Comparison of ENCODE assay signal across 8 cellular contexts in the genomic region with DNA sequence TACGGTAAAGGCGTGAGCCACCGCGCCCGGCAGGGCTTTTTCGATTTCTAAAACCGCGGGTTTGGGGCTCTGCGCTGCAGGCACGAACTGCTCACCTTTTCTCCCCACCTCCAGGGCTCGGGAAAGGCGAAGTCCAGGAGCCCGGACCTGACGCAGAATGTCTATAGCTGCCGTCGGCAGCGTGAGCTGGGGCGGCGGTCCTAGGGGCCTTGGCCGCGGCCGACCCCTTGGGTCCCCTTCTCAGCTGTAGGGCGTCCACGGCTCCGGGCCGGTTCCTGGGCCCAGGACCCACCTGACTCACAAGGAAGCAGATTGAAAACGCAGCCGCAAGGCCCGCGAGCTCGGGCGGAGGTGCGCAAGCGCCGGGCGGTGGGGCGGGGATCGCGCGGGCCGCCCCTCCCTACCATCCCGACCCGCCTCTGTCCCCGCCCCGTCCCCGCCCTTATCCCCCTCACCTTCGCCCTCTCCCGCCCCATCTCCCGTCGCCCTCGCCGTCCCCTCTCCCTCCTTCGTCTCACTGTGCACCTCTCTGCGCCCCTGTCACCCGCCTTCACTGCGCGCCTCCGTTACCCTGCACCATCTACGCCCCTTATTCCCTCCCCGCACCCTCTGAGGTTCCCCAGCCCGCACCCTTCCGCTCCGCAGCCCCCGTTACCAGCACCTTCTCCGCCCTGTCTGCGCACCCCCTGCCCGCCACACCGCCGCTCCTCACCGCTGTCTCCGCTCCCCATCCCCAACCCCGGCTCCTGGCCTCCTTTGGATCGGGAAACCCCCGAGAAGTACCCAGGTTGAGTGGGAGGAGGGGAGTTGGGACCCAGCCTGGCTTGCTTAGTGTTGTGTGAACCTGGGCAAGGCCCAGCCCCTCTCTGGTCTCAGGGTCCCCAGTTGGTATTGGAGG. TPM values are rescaled to one million over a fixed set of nuclear protein-coding genes. Genes with fewer than 3 reads are reported as not detected.
A peak's percentile ranks its signal among the peaks of the same experiment; 100 is the strongest.
DNase-seq lines count a peak whose midpoint lies in the region; TF ChIP-seq lines count a peak whose summit lies in the region.

A gene with protein sequence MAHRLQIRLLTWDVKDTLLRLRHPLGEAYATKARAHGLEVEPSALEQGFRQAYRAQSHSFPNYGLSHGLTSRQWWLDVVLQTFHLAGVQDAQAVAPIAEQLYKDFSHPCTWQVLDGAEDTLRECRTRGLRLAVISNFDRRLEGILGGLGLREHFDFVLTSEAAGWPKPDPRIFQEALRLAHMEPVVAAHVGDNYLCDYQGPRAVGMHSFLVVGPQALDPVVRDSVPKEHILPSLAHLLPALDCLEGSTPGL (minus strand): TSS at position 353 of the 898 bp plus-strand sequence. CDS start 2,632 bp downstream, outside the sequence.

- peaks cover 10% of the 10 kb centered on the region for H3K4me1 Mint-ChIP-seq in activated naive CD4-positive, alpha-beta T cell treated with anti-CD3 and anti-CD28 coated beads, Interleukin-2, amount 50 U/mL, for 24 hours

- H4K20me1 ChIP-seq in osteoblast (ENCODE audit: insufficient read depth, low read length): no peaks in the 10 kb centered on the region

- no peaks in the 10 kb centered on the region for H3K9me3 Mint-ChIP-seq in activated naive CD4-positive, alpha-beta T cell treated with anti-CD3 and anti-CD28 coated beads, Interleukin-2, amount 50 U/mL, for 24 hours

- H3K27ac ChIP-seq in SK-N-MC: no peak within 1 kb of the TSS
- H3K27ac ChIP-seq in osteoblast (ENCODE audit: low read depth, low read length): no peak within 1 kb of the TSS
- peak within 1 kb of the TSS; percentile 76 to 78 for H3K27ac ChIP-seq in testis

- H3K4me2 ChIP-seq in osteoblast (ENCODE audit: insufficient read depth, low read length): peak within 1 kb of the TSS; percentile 81

- H3K27me3 ChIP-seq in osteoblast (ENCODE audit: insufficient read depth, low read length) (no peaks in the 10 kb centered on the region), testis (no peaks in the 10 kb centered on the region)

- DNase-seq in EH (ENCODE audit: low read depth) (peak; percentile 78), GOT3 (lab: John Stamatoyannopoulos, UW) (peak; percentile 5), LoVo (ENCODE audit: low spot score) (peak; percentile 86), SK-N-MC (ENCODE audit: low read depth, low spot score) (no peak), glomerular visceral epithelial cell (ENCODE audit: extremely low spot score) (peak; percentile 89), osteoblast (ENCODE audit: insufficient read length, low spot score, missing footprints) (peak; percentile 97), testis (peak; percentile 88)

- peak within 1 kb of the TSS; percentile 77 for H3K27ac Mint-ChIP-seq in activated naive CD4-positive, alpha-beta T cell treated with anti-CD3 and anti-CD28 coated beads, Interleukin-2, amount 50 U/mL, for 24 hours

- H3K79me2 ChIP-seq in osteoblast (ENCODE audit: insufficient read depth, low read length): no peaks in the 10 kb centered on the region

- TF ChIP-seq CTCF in osteoblast (IDR thresholded peaks at IDR 0.05; ENCODE audit: extremely low read depth, low read depth, low read length) (no peak), testis (IDR thresholded peaks at IDR 0.05) (no peak)

- WGBS in testis, 2 donors: 1 to 3% methylated on average over 44 to 74 of the region's 74 CpGs

- H3K4me1 ChIP-seq in osteoblast (ENCODE audit: insufficient read depth, low read length) (no peaks in the 10 kb centered on the region), testis (peaks cover 12% of the 10 kb centered on the region)

- peak within 1 kb of the TSS; percentile 92 for H2AFZ ChIP-seq in osteoblast (ENCODE audit: low read length)

- no peaks in the 10 kb centered on the region for H3K36me3 Mint-ChIP-seq in activated naive CD4-positive, alpha-beta T cell treated with anti-CD3 and anti-CD28 coated beads, Interleukin-2, amount 50 U/mL, for 24 hours

- H3K9me3 ChIP-seq in SK-N-MC (ENCODE audit: low read depth, low read length) (no peaks in the 10 kb centered on the region), osteoblast (ENCODE audit: low read depth, low read length) (no peaks in the 10 kb centered on the region), testis (no peaks in the 10 kb centered on the region)

- no peaks in the 10 kb centered on the region for H3K27me3 Mint-ChIP-seq in activated naive CD4-positive, alpha-beta T cell treated with anti-CD3 and anti-CD28 coated beads, Interleukin-2, amount 50 U/mL, for 24 hours

- H3K9ac ChIP-seq in SK-N-MC (ENCODE audit: insufficient read length): peak within 1 kb of the TSS; percentile 81

- no peak for TF ChIP-seq POLR2A in testis (IDR thresholded peaks at IDR 0.05)

- intact Hi-C loops in testis (cut with DNase I; ENCODE audit: low total_unique reads): no loop called here

- peak within 1 kb of the TSS; percentile 74 for H3K4me3 Mint-ChIP-seq in activated naive CD4-positive, alpha-beta T cell treated with anti-CD3 and anti-CD28 coated beads, Interleukin-2, amount 50 U/mL, for 24 hours

- H3K36me3 ChIP-seq in SK-N-MC (ENCODE audit: insufficient read depth, low read length): no peaks in the 10 kb centered on the region
- peaks cover 4% of the 10 kb centered on the region for H3K36me3 ChIP-seq in osteoblast (ENCODE audit: insufficient read depth, low read length)
- no peaks in the 10 kb centered on the region for H3K36me3 ChIP-seq in testis (ENCODE audit: low read depth, missing control alignments)

- peak within 1 kb of the TSS; percentile 87 for H3K4me3 ChIP-seq in SK-N-MC
- peak within 1 kb of the TSS; percentile 85 for H3K4me3 ChIP-seq in osteoblast (ENCODE audit: insufficient read depth, low read length)
- peak within 1 kb of the TSS; percentile 68 to 93 for H3K4me3 ChIP-seq in testis

RNA-seq across cellular contexts. Expression of the gene that starts here (rescaled TPM):
- 7.2 and 15.6 TPM in 2 replicates for total RNA-seq in osteoblast
- total RNA-seq in testis: 10 to 100 TPM; 22.9 to 32.9 TPM
- polyA plus RNA-seq in testis (ENCODE audit: insufficient read depth, low read depth, low replicate concordance): 13.8 TPM

Comparison
In these comparisons a context has a peak if more than half of its experiments do, and no peak if none do; other contexts are left out.
1. H3K27ac ChIP-seq: peak in testis (2 of 2); none in SK-N-MC (single experiment) and osteoblast (single experiment).
2. Peak in every context shown above with its lines, with median percentiles within 50 percentile points of each other: H3K4me3 ChIP-seq.